Comparison of ENCODE assay signal across 1 cellular context in the genomic region with DNA sequence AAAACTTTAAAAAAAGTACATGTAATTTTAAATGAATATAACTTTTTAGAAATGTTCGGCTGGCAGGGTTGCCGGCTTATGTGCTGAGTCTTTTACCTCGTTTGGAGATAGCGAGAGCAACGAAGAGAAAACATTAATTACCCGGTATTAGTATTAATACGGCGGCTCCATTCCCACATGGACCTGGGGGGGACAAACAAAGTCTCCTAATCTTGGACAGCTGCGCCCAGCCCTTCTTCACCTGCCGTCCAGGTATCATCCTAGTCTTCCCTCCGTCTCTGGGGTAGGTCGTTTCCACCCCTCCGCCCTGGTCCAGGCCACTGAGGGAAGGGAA.
TF ChIP-seq lines count a peak whose summit lies in the region.

No MANE protein-coding gene starts in this region.

TF ChIP-seq in HEK293, 187 proteins besides CTCF, POLR2A, EP300 and RAD21 (continued from another document):
- TF ChIP-seq, protein P1, sequence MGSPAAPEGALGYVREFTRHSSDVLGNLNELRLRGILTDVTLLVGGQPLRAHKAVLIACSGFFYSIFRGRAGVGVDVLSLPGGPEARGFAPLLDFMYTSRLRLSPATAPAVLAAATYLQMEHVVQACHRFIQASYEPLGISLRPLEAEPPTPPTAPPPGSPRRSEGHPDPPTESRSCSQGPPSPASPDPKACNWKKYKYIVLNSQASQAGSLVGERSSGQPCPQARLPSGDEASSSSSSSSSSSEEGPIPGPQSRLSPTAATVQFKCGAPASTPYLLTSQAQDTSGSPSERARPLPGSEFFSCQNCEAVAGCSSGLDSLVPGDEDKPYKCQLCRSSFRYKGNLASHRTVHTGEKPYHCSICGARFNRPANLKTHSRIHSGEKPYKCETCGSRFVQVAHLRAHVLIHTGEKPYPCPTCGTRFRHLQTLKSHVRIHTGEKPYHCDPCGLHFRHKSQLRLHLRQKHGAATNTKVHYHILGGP (tag by site-specific recombination; IDR thresholded peaks at IDR 0.05): no peak
- TF ChIP-seq ZBTB20 (tag by site-specific recombination; IDR thresholded peaks at IDR 0.05): peak; percentile 28
- TF ChIP-seq ZNF202 (tag by site-specific recombination; IDR thresholded peaks at IDR 0.05; ENCODE audit: borderline replicate concordance): no peak
- TF ChIP-seq, protein P2, sequence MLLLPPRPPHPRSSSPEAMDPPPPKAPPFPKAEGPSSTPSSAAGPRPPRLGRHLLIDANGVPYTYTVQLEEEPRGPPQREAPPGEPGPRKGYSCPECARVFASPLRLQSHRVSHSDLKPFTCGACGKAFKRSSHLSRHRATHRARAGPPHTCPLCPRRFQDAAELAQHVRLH (tag by site-specific recombination; IDR thresholded peaks at IDR 0.05): no peak
- TF ChIP-seq ZNF146 (tag by site-specific recombination; IDR thresholded peaks at IDR 0.05): no peak
- TF ChIP-seq KLF10 (tag by site-specific recombination; IDR thresholded peaks at IDR 0.05): no peak
- TF ChIP-seq, protein P3, sequence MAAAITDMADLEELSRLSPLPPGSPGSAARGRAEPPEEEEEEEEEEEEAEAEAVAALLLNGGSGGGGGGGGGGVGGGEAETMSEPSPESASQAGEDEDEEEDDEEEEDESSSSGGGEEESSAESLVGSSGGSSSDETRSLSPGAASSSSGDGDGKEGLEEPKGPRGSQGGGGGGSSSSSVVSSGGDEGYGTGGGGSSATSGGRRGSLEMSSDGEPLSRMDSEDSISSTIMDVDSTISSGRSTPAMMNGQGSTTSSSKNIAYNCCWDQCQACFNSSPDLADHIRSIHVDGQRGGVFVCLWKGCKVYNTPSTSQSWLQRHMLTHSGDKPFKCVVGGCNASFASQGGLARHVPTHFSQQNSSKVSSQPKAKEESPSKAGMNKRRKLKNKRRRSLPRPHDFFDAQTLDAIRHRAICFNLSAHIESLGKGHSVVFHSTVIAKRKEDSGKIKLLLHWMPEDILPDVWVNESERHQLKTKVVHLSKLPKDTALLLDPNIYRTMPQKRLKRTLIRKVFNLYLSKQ (tag by site-specific recombination; IDR thresholded peaks at IDR 0.05; ENCODE audit: borderline replicate concordance): no peak
- TF ChIP-seq ZNF354C (tag by site-specific recombination; IDR thresholded peaks at IDR 0.05; ENCODE audit: borderline replicate concordance, low read depth): no peak
- TF ChIP-seq SP3 (tag by site-specific recombination; IDR thresholded peaks at IDR 0.05): peak; percentile 24
- TF ChIP-seq GLIS1 (tag by site-specific recombination; IDR thresholded peaks at IDR 0.05): no peak
- no peak for TF ChIP-seq ZNF311 (tag by site-specific recombination; IDR thresholded peaks at IDR 0.05; ENCODE audit: borderline replicate concordance)
- TF ChIP-seq SP2 (tag by site-specific recombination; IDR thresholded peaks at IDR 0.05): peak; percentile 34
- peak; percentile 71 for TF ChIP-seq ZNF600 (tag by site-specific recombination; IDR thresholded peaks at IDR 0.05)
- TF ChIP-seq ZFP37 (tag by site-specific recombination; IDR thresholded peaks at IDR 0.05): peak; percentile 72; the same call in 1 of the 2 replicates
- no peak for TF ChIP-seq ZNF214 (tag by site-specific recombination; IDR thresholded peaks at IDR 0.05; ENCODE audit: borderline replicate concordance)
- TF ChIP-seq, protein P4, sequence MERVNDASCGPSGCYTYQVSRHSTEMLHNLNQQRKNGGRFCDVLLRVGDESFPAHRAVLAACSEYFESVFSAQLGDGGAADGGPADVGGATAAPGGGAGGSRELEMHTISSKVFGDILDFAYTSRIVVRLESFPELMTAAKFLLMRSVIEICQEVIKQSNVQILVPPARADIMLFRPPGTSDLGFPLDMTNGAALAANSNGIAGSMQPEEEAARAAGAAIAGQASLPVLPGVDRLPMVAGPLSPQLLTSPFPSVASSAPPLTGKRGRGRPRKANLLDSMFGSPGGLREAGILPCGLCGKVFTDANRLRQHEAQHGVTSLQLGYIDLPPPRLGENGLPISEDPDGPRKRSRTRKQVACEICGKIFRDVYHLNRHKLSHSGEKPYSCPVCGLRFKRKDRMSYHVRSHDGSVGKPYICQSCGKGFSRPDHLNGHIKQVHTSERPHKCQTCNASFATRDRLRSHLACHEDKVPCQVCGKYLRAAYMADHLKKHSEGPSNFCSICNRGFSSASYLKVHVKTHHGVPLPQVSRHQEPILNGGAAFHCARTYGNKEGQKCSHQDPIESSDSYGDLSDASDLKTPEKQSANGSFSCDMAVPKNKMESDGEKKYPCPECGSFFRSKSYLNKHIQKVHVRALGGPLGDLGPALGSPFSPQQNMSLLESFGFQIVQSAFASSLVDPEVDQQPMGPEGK (tag by site-specific recombination; IDR thresholded peaks at IDR 0.05): 0 out of 2 replicates have a peak, but pooled peaks have one; percentile 11
- TF ChIP-seq, protein P5, sequence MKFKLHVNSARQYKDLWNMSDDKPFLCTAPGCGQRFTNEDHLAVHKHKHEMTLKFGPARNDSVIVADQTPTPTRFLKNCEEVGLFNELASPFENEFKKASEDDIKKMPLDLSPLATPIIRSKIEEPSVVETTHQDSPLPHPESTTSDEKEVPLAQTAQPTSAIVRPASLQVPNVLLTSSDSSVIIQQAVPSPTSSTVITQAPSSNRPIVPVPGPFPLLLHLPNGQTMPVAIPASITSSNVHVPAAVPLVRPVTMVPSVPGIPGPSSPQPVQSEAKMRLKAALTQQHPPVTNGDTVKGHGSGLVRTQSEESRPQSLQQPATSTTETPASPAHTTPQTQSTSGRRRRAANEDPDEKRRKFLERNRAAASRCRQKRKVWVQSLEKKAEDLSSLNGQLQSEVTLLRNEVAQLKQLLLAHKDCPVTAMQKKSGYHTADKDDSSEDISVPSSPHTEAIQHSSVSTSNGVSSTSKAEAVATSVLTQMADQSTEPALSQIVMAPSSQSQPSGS (tag by site-specific recombination; IDR thresholded peaks at IDR 0.05; ENCODE audit: low read depth): no peak
- no peak for TF ChIP-seq ZFP3 (tag by site-specific recombination; IDR thresholded peaks at IDR 0.05; ENCODE audit: low read depth)
- no peak for TF ChIP-seq ZNF76 (tag by site-specific recombination; IDR thresholded peaks at IDR 0.05; ENCODE audit: borderline replicate concordance, low read depth)
- TF ChIP-seq ZNF24 (tag by site-specific recombination; IDR thresholded peaks at IDR 0.05): no peak
- TF ChIP-seq RBAK (tag by site-specific recombination; IDR thresholded peaks at IDR 0.05): no peak
- TF ChIP-seq, protein P6, sequence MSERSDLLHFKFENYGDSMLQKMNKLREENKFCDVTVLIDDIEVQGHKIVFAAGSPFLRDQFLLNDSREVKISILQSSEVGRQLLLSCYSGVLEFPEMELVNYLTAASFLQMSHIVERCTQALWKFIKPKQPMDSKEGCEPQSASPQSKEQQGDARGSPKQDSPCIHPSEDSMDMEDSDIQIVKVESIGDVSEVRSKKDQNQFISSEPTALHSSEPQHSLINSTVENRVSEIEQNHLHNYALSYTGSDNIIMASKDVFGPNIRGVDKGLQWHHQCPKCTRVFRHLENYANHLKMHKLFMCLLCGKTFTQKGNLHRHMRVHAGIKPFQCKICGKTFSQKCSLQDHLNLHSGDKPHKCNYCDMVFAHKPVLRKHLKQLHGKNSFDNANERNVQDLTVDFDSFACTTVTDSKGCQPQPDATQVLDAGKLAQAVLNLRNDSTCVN (tag by site-specific recombination; optimal IDR thresholded peaks at IDR 0.05): no peak
- no peak for TF ChIP-seq ZSCAN30 (tag by site-specific recombination; IDR thresholded peaks at IDR 0.05)
- TF ChIP-seq, protein P7, sequence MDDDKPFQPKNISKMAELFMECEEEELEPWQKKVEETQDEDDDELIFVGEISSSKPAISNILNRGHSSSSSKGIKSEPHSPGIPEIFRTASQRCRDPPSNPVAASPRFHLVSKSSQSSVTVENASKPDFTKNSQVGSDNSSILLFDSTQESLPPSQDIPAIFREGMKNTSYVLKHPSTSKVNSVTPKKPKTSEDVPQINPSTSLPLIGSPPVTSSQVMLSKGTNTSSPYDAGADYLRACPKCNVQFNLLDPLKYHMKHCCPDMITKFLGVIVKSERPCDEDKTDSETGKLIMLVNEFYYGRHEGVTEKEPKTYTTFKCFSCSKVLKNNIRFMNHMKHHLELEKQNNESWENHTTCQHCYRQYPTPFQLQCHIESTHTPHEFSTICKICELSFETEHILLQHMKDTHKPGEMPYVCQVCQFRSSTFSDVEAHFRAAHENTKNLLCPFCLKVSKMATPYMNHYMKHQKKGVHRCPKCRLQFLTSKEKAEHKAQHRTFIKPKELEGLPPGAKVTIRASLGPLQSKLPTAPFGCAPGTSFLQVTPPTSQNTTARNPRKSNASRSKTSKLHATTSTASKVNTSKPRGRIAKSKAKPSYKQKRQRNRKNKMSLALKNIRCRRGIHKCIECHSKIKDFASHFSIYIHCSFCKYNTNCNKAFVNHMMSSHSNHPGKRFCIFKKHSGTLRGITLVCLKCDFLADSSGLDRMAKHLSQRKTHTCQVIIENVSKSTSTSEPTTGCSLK (tag by site-specific recombination; IDR thresholded peaks at IDR 0.05): no peak
- TF ChIP-seq, protein P8, sequence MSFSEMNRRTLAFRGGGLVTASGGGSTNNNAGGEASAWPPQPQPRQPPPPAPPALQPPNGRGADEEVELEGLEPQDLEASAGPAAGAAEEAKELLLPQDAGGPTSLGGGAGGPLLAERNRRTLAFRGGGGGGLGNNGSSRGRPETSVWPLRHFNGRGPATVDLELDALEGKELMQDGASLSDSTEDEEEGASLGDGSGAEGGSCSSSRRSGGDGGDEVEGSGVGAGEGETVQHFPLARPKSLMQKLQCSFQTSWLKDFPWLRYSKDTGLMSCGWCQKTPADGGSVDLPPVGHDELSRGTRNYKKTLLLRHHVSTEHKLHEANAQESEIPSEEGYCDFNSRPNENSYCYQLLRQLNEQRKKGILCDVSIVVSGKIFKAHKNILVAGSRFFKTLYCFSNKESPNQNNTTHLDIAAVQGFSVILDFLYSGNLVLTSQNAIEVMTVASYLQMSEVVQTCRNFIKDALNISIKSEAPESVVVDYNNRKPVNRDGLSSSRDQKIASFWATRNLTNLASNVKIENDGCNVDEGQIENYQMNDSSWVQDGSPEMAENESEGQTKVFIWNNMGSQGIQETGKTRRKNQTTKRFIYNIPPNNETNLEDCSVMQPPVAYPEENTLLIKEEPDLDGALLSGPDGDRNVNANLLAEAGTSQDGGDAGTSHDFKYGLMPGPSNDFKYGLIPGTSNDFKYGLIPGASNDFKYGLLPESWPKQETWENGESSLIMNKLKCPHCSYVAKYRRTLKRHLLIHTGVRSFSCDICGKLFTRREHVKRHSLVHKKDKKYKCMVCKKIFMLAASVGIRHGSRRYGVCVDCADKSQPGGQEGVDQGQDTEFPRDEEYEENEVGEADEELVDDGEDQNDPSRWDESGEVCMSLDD (tag by site-specific recombination; IDR thresholded peaks at IDR 0.05): no peak
- TF ChIP-seq ZNF266 (tag by site-specific recombination; IDR thresholded peaks at IDR 0.05; ENCODE audit: low read depth): no peak
- peak; percentile 3; the same call in 1 of the 2 replicates for TF ChIP-seq ZBTB8A (tag by site-specific recombination; IDR thresholded peaks at IDR 0.05)
- TF ChIP-seq ZNF529 (tag by site-specific recombination; IDR thresholded peaks at IDR 0.05; ENCODE audit: insufficient replicate concordance): peak; percentile 10
- no peak for TF ChIP-seq ZNF248 (tag by site-specific recombination; IDR thresholded peaks at IDR 0.05)
- TF ChIP-seq TRIM28 (IDR thresholded peaks at IDR 0.05; ENCODE audit: borderline replicate concordance, low read length): no peak
- TF ChIP-seq TCF7L2 (IDR thresholded peaks at IDR 0.05; ENCODE audit: borderline replicate concordance, low read depth, low read length): no peak
- peak; percentile 63; the same call in 1 of the 2 replicates for TF ChIP-seq KLF8 (tag by site-specific recombination; IDR thresholded peaks at IDR 0.05)
- TF ChIP-seq, protein P9, sequence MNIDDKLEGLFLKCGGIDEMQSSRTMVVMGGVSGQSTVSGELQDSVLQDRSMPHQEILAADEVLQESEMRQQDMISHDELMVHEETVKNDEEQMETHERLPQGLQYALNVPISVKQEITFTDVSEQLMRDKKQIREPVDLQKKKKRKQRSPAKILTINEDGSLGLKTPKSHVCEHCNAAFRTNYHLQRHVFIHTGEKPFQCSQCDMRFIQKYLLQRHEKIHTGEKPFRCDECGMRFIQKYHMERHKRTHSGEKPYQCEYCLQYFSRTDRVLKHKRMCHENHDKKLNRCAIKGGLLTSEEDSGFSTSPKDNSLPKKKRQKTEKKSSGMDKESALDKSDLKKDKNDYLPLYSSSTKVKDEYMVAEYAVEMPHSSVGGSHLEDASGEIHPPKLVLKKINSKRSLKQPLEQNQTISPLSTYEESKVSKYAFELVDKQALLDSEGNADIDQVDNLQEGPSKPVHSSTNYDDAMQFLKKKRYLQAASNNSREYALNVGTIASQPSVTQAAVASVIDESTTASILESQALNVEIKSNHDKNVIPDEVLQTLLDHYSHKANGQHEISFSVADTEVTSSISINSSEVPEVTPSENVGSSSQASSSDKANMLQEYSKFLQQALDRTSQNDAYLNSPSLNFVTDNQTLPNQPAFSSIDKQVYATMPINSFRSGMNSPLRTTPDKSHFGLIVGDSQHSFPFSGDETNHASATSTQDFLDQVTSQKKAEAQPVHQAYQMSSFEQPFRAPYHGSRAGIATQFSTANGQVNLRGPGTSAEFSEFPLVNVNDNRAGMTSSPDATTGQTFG (tag by site-specific recombination; IDR thresholded peaks at IDR 0.05; ENCODE audit: borderline replicate concordance): no peak
- TF ChIP-seq ZNF585B (tag by site-specific recombination; IDR thresholded peaks at IDR 0.05): no peak
- no peak for TF ChIP-seq ZNF302 (tag by site-specific recombination; IDR thresholded peaks at IDR 0.05; ENCODE audit: low read depth)
- TF ChIP-seq ZNF184 (tag by site-specific recombination; IDR thresholded peaks at IDR 0.05): no peak
- TF ChIP-seq ZNF404 (tag by site-specific recombination; IDR thresholded peaks at IDR 0.05): no peak
- TF ChIP-seq, protein P10, sequence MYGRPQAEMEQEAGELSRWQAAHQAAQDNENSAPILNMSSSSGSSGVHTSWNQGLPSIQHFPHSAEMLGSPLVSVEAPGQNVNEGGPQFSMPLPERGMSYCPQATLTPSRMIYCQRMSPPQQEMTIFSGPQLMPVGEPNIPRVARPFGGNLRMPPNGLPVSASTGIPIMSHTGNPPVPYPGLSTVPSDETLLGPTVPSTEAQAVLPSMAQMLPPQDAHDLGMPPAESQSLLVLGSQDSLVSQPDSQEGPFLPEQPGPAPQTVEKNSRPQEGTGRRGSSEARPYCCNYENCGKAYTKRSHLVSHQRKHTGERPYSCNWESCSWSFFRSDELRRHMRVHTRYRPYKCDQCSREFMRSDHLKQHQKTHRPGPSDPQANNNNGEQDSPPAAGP (tag by site-specific recombination; IDR thresholded peaks at IDR 0.05): no peak; the same call in 1 of the 2 replicates
- no peak for TF ChIP-seq ZSCAN16 (tag by site-specific recombination; IDR thresholded peaks at IDR 0.05)
- no peak for TF ChIP-seq ZNF677 (tag by site-specific recombination; IDR thresholded peaks at IDR 0.05)
